Comparison of ENCODE assay signal across 8 cellular contexts in the genomic region with DNA sequence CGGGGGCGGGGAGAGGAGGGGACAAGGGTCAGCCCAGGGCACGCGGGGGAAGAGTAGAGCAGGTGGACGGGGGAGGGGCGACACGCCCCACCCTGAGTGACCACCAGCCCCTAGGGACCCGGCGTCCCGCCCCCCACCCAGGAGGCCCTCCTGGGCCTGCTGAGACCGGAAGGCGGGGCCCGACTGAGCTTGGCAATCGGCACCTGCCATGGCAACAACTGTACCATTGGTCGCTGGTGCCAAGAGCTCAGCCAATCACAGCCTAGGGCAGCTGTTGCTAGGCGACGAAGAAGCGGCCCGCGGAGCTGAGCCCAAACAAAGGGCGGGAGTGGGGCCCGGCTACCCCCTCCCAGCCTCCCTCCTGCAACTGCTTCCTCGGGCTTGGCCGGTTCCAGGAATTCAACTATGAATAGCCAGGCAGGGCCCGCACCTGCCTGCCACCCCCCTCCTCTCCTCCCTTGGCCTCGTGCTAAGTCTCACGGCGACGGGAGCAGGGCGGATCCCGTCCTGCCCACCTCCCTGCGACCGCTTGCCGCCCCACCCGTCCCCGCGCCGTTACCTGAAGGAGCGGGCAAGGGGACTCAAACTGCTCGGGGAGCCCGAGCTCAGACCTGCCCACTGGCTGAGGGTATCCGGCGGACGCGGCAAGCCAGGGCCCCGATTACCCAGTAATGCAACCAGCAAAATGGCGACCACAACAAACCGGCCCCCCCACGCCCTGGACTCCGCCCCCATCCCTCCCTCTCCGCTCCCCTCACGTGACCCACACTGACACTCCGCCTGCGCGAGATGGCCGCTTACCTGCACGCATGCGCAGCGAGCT. TPM values are rescaled to one million over a fixed set of nuclear protein-coding genes. Genes with fewer than 3 reads are reported as not detected.
DNase-seq lines count a peak whose midpoint lies in the region; ATAC-seq and TF ChIP-seq lines count a peak whose summit lies in the region.

A gene (minus strand): TSS at position 699 of the 823 bp plus-strand sequence. CDS start 2,295 bp downstream, outside the sequence.

- peak within 1 kb of the TSS; percentile 97 for H3K27ac Mint-ChIP-seq in endothelial cell (ENCODE audit: unreplicated experiment)

- H3K27me3 ChIP-seq in BJ (ENCODE audit: control insufficient read depth, insufficient read depth, low read length) = no peaks in the 10 kb centered on the region

- POLR2A ChIA-PET in BJ (lab: Charles Lee) = interaction anchor here (0.6 to 1.6 kb wide), 4 partner anchors 8 to 796 kb away, joined by 4 to 26 read pairs (median 8); a partner anchor contains a TSS

- no peaks in the 10 kb centered on the region for H3K9me3 Mint-ChIP-seq in endothelial cell (ENCODE audit: unreplicated experiment)

- H3K36me3 ChIP-seq in BJ (ENCODE audit: control insufficient read depth, insufficient read depth, low read length) = peaks cover 25% of the 10 kb centered on the region

- H3K36me3 Mint-ChIP-seq in endothelial cell (ENCODE audit: low read depth, unreplicated experiment) = peaks cover 54% of the 10 kb centered on the region

- H3K4me3 Mint-ChIP-seq in endothelial cell (ENCODE audit: unreplicated experiment) = peak within 1 kb of the TSS; percentile 96

- CTCF ChIA-PET in BJ (lab: Yijun Ruan, JAX) = interaction anchor here (0.5 to 2.2 kb wide), 6 partner anchors 9 to 294 kb away, joined by 3 to 35 read pairs (median 5); a partner anchor contains a TSS

- H3K27me3 Mint-ChIP-seq in endothelial cell (ENCODE audit: unreplicated experiment) = peaks cover 21% of the 10 kb centered on the region

- ATAC-seq in HG03442 (IDR thresholded peaks at IDR 0.05; ENCODE audit: unreplicated experiment) = peak; percentile 82

- peaks cover 17% of the 10 kb centered on the region for H3K4me1 Mint-ChIP-seq in endothelial cell (ENCODE audit: unreplicated experiment)

- TF ChIP-seq CTCF in BJ (IDR thresholded peaks at IDR 0.05; ENCODE audit: insufficient read depth, low read depth, low read length) (no peak), endothelial cell (IDR thresholded peaks at IDR 0.05; ENCODE audit: unreplicated experiment) (no peak)

- peak; percentile 76 for DNase-seq in BJ (ENCODE audit: low read depth)
- peak; percentile 99 for DNase-seq in GM19240 (ENCODE audit: insufficient read length, low spot score)
- DNase-seq in NCI-H82 (lab: John Stamatoyannopoulos, UW) = peak; percentile 100
- peak; percentile 98 for DNase-seq in activated T-cell treated with anti-CD3 and anti-CD28 coated beads for 1 hour (ENCODE audit: low read depth)
- DNase-seq in endothelial cell (ENCODE audit: low spot score) = peak; percentile 96
- DNase-seq in mesenteric fat pad (ENCODE audit: low spot score) = peak; percentile 99
- DNase-seq in stimulated activated CD8-positive, alpha-beta memory T cell treated with anti-CD3 and anti-CD28 coated beads, Interleukin-12 subunit alpha, Interleukin-12 subunit beta, amount 100 ng/mL, for 4 hours (ENCODE audit: low read depth) = peak; percentile 92

- H3K4me3 ChIP-seq in BJ (ENCODE audit: low read depth, low read length) = peak within 1 kb of the TSS; percentile 90

RNA-seq across cellular contexts. Expression of the gene that starts here (rescaled TPM):
- 6.6 and 8.4 TPM in 2 replicates for polyA plus RNA-seq in BJ (2011; rRNA removed)
- polyA minus RNA-seq in BJ (2011; rRNA and poly(A)+ RNA removed) = 15.1 and 17.1 TPM in 2 replicates
- 29.5 TPM for total RNA-seq in endothelial cell (ENCODE audit: unreplicated experiment)
- total RNA-seq in mesenteric fat pad = 8.8 TPM

Comparison
In these comparisons a context has a peak if more than half of its experiments do, and no peak if none do; other contexts are left out.
1. Peak in every context shown above with its lines: DNase-seq, ATAC-seq and H3K4me3 ChIP-seq.